ENCODE assay signal across 12 cellular contexts in genomic region chr4:10097906-10098769, GRCh38. TPM values are rescaled to one million over a fixed set of nuclear protein-coding genes. Genes with fewer than 3 reads are reported as not detected.
A peak's percentile ranks its signal among the peaks of the same experiment; 100 is the strongest.
DNase-seq lines count a peak whose midpoint lies in the region; ATAC-seq and TF ChIP-seq lines count a peak whose summit lies in the region.
"Had no signal": no experiment of that assay in that cellular context is flagged by ENCODE, and none has a peak within 500 bp of the region (broad histone marks: within the 10 kb centered on the region; RNA-seq: fewer than 3 reads in every experiment).

No MANE protein-coding gene starts in this region.

- ATAC-seq in Right ventricle myocardium superior (ENCODE audit: poor library complexity) (no peak), HG02571 (IDR thresholded peaks at IDR 0.05; ENCODE audit: unreplicated experiment) (no peak)
- ATAC-seq: esophagus mucosa had no signal

- no peaks in the 10 kb centered on the region for H3K9me3 ChIP-seq in right atrium auricular region
- no peaks in the 10 kb centered on the region for H3K9me3 ChIP-seq in adipocyte (ENCODE audit: control insufficient read depth, low read length)
- no peaks in the 10 kb centered on the region for H3K9me3 ChIP-seq in mesenchymal stem cell (ENCODE audit: control insufficient read depth, low read length)

- DNase-seq in right atrium auricular region (ENCODE audit: low spot score) (no peak), Right ventricle myocardium superior (no peak), adipocyte (ENCODE audit: low read depth) (peak; percentile 31), mesenchymal stem cell (no peak), Ammon's horn (ENCODE audit: low spot score) (no peak), NOMO-1 (lab: John Stamatoyannopoulos, UW; ENCODE audit: unreplicated experiment in 2 of 2) (no peak)
- no peak for DNase-seq in stimulated activated CD4-positive, alpha-beta T cell treated with anti-CD3 and anti-CD28 coated beads, Interleukin-15, amount 100 ng/mL, for 24 hours
- DNase-seq: C1 segment of cervical spinal cord; NCI-H1694; stimulated activated CD4-positive, alpha-beta T cell treated with anti-CD3 and anti-CD28 coated beads, Interleukin-2, amount 100 ng/mL, for 48 hours had no signal

- H3K27me3 ChIP-seq in right atrium auricular region (no peaks in the 10 kb centered on the region), adipocyte (replicated peaks; ENCODE audit: control insufficient read depth, insufficient read depth, low read length) (no peaks in the 10 kb centered on the region), mesenchymal stem cell (ENCODE audit: control insufficient read depth in 1 of 2, insufficient read depth in 1 of 2, low read length in 2 of 2) (no peaks in the 10 kb centered on the region)

- H3K14ac ChIP-seq in mesenchymal stem cell (ENCODE audit: low read length in 2 of 2), result peak overlapping the region in 1 of 2 experiments; percentile 61

- H2BK120ac ChIP-seq in mesenchymal stem cell (ENCODE audit: low read depth, low read length), result no peak overlapping the region

- peak overlapping the region; percentile 27 for H4K8ac ChIP-seq in mesenchymal stem cell (ENCODE audit: low read length)

- intact Hi-C loops in Right ventricle myocardium superior (cut with DNase I), result no loop called here

- no peak overlapping the region for H2AFZ ChIP-seq in mesenchymal stem cell (ENCODE audit: low read depth, low read length)

- peak overlapping the region; percentile 90 to 96 for H3K27ac ChIP-seq in right atrium auricular region
- peak overlapping the region; percentile 98 for H3K27ac ChIP-seq in mesenchymal stem cell (ENCODE audit: low read length, poor library complexity, severe bottlenecking)

- H4K91ac ChIP-seq in mesenchymal stem cell (ENCODE audit: low read length), result peak overlapping the region; percentile 55

- H3K18ac ChIP-seq in mesenchymal stem cell (ENCODE audit: low read depth in 1 of 2, low read length in 2 of 2), result peak overlapping the region in 1 of 2 experiments; percentile 46

- peak overlapping the region; percentile 17 for H3K4me2 ChIP-seq in mesenchymal stem cell (ENCODE audit: low read length, poor library complexity, severe bottlenecking)

- peak overlapping the region; percentile 73 for H2AK5ac ChIP-seq in mesenchymal stem cell (ENCODE audit: low read length, severe bottlenecking)

- H3K4me3 ChIP-seq in right atrium auricular region, result no peak overlapping the region
- H3K4me3 ChIP-seq in adipocyte (ENCODE audit: low read length), result no peak overlapping the region
- no peak overlapping the region for H3K4me3 ChIP-seq in mesenchymal stem cell (ENCODE audit: insufficient read depth in 1 of 2, low read depth in 1 of 2, low read length in 2 of 2)

- H3K79me1 ChIP-seq in mesenchymal stem cell (replicated peaks; ENCODE audit: low read length, poor library complexity, severe bottlenecking), result peaks cover 3% of the 10 kb centered on the region

- peaks cover 0 to 100% of the 10 kb centered on the region in 2 donors for H3K4me1 ChIP-seq in right atrium auricular region
- H3K4me1 ChIP-seq in adipocyte (ENCODE audit: control insufficient read depth, insufficient read depth, low read length), result peaks cover 56% of the 10 kb centered on the region
- peaks cover 90% of the 10 kb centered on the region for H3K4me1 ChIP-seq in mesenchymal stem cell (ENCODE audit: control insufficient read depth, insufficient read depth, low read depth, low read length)

- H2BK15ac ChIP-seq in mesenchymal stem cell (ENCODE audit: low read depth, poor library complexity, severe bottlenecking), result no peak overlapping the region

- H3K9ac ChIP-seq in adipocyte (ENCODE audit: low read length), result peak overlapping the region; percentile 57
- peak overlapping the region; percentile 91 for H3K9ac ChIP-seq in mesenchymal stem cell (ENCODE audit: low read length)

- H3K36me3 ChIP-seq in right atrium auricular region (peaks cover 94% of the 10 kb centered on the region), adipocyte (ENCODE audit: control insufficient read depth, insufficient read depth, low read length, severe bottlenecking) (peaks cover 84% of the 10 kb centered on the region), mesenchymal stem cell (ENCODE audit: control insufficient read depth in 1 of 2, insufficient read depth in 2 of 2, low read depth in 1 of 2, low read length in 2 of 2) (peaks cover 81 to 89% of the 10 kb centered on the region in 2 experiments)

- no peak overlapping the region for H3K23ac ChIP-seq in mesenchymal stem cell (ENCODE audit: low read length in 2 of 2)

- peak overlapping the region; percentile 0 to 18 for H2BK12ac ChIP-seq in mesenchymal stem cell (ENCODE audit: low read length in 2 of 2)

- 95% methylated on average over 9 of the region's 9 CpGs for WGBS in mesenchymal stem cell

- TF ChIP-seq CTCF in right atrium auricular region (IDR thresholded peaks at IDR 0.05), result no peak

- H2BK5ac ChIP-seq in mesenchymal stem cell (ENCODE audit: low read depth, low read length, poor library complexity, severe bottlenecking), result peak overlapping the region; percentile 60

- no peak overlapping the region for H3K4ac ChIP-seq in mesenchymal stem cell (ENCODE audit: low read depth in 1 of 2, low read length in 2 of 2)

RNA-seq across cellular contexts. Expression of gene WDR1, which starts 18.5 kb away (rescaled TPM):
- 100 to 1,000 TPM; 109 to 216 TPM for total RNA-seq in right atrium auricular region
- 183 TPM for total RNA-seq in Right ventricle myocardium superior
- polyA plus RNA-seq in mesenchymal stem cell (2013, experiment 1 of 2), result 208 TPM
- 215 TPM for polyA plus RNA-seq in mesenchymal stem cell (2013, experiment 2 of 2)
